ENCODE assay signal across 12 cellular contexts in genomic region chr20:45320948-45321595, GRCh38. TPM values are rescaled to one million over a fixed set of nuclear protein-coding genes. Genes with fewer than 3 reads are reported as not detected.
DNase-seq lines count a peak whose midpoint lies in the region; ATAC-seq, FAIRE-seq and TF ChIP-seq lines count a peak whose summit lies in the region.
"Had no signal": no experiment of that assay in that cellular context is flagged by ENCODE, and none has a peak within 500 bp of the region (broad histone marks: within the 10 kb centered on the region; RNA-seq: fewer than 3 reads in every experiment).

No MANE protein-coding gene starts in this region.

- no peaks in the 10 kb centered on the region for H3K9me3 ChIP-seq in CD4-positive, CD25-positive, alpha-beta regulatory T cell (ENCODE audit: control insufficient read depth in 2 of 2, low read length in 2 of 2)

- ATAC-seq in CD4-positive, CD25-positive, alpha-beta regulatory T cell (ENCODE audit: low read depth in 2 of 2) = peak; percentile 58 to 66
- peak; percentile 49 for ATAC-seq in GM19397 (IDR thresholded peaks at IDR 0.05; ENCODE audit: unreplicated experiment)
- peak; percentile 43 for ATAC-seq in activated naive CD8-positive, alpha-beta T cell treated with anti-CD3 and anti-CD28 coated beads, Interleukin-2, amount 10 ng/mL, durations not matched to agents 7 days and 5 days (ENCODE audit: low read depth)
- no peak for ATAC-seq in HG03025 (IDR thresholded peaks at IDR 0.05; ENCODE audit: low FRiP score, unreplicated experiment)

- peak overlapping the region; percentile 63 to 78 (median 72) for H3K27ac Mint-ChIP-seq in CD4-positive, CD25-positive, alpha-beta regulatory T cell
- peak overlapping the region; percentile 84 for H3K27ac Mint-ChIP-seq in activated naive CD8-positive, alpha-beta T cell treated with anti-CD3 and anti-CD28 coated beads, Interleukin-2, amount 10 ng/mL, durations not matched to agents 7 days and 5 days
- H3K27ac Mint-ChIP-seq: neural progenitor cell had no signal

- no peaks in the 10 kb centered on the region for H3K36me3 Mint-ChIP-seq in CD4-positive, CD25-positive, alpha-beta regulatory T cell
- H3K36me3 Mint-ChIP-seq in activated naive CD8-positive, alpha-beta T cell treated with anti-CD3 and anti-CD28 coated beads, Interleukin-2, amount 10 ng/mL, durations not matched to agents 7 days and 5 days = peaks cover 2% of the 10 kb centered on the region
- H3K36me3 Mint-ChIP-seq: neural progenitor cell had no signal

- peaks cover 5% of the 10 kb centered on the region for H3K27me3 Mint-ChIP-seq in CD4-positive, CD25-positive, alpha-beta regulatory T cell
- peaks cover 6% of the 10 kb centered on the region for H3K27me3 Mint-ChIP-seq in activated naive CD8-positive, alpha-beta T cell treated with anti-CD3 and anti-CD28 coated beads, Interleukin-2, amount 10 ng/mL, durations not matched to agents 7 days and 5 days

- H3K4me3 Mint-ChIP-seq in CD4-positive, CD25-positive, alpha-beta regulatory T cell = peak overlapping the region in 2 of 4 donors; percentile 15 to 36
- H3K4me3 Mint-ChIP-seq in activated naive CD8-positive, alpha-beta T cell treated with anti-CD3 and anti-CD28 coated beads, Interleukin-2, amount 10 ng/mL, durations not matched to agents 7 days and 5 days = peak overlapping the region; percentile 69
- H3K4me3 Mint-ChIP-seq: neural progenitor cell had no signal

- TF ChIP-seq CTCF in GM13977 (IDR thresholded peaks at IDR 0.05; ENCODE audit: extremely low read depth, insufficient read depth, missing control alignments) = no peak

- DNase-seq in CD4-positive, CD25-positive, alpha-beta regulatory T cell = peak in 2 of 3 donors; percentile 11 to 78
- peak; percentile 77 for DNase-seq in NAMALWA (ENCODE audit: low spot score)
- DNase-seq in activated naive CD8-positive, alpha-beta T cell treated with anti-CD3 and anti-CD28 coated beads, Interleukin-2, amount 10 ng/mL, durations not matched to agents 7 days and 5 days = no peak
- DNase-seq in GM13977 (ENCODE audit: low spot score) = no peak
- no peak for DNase-seq in GM19239 (ENCODE audit: insufficient read length, low spot score)
- DNase-seq in glomerular visceral epithelial cell (ENCODE audit: extremely low spot score) = no peak
- DNase-seq: stimulated activated CD4-positive, alpha-beta T cell treated with anti-CD3 and anti-CD28 coated beads, Interleukin-4, amount 100 ng/mL, for 24 hours had no signal

- H3K27ac ChIP-seq in CD4-positive, CD25-positive, alpha-beta regulatory T cell (ENCODE audit: insufficient read depth, low read length, poor library complexity, severe bottlenecking) = no peak overlapping the region
- H3K27ac ChIP-seq: neural progenitor cell had no signal

- POLR2A ChIA-PET in activated naive CD8-positive, alpha-beta T cell treated with anti-CD3 and anti-CD28 coated beads, Interleukin-2, amount 10 ng/mL, durations not matched to agents 7 days and 5 days (lab: Charles Lee) = interaction anchor here (0.9 to 2.4 kb wide), 4 partner anchors 53 to 470 kb away, joined by 3 to 11 read pairs (median 3); partner anchors contain the start of genes DNTTIP1 and WFDC3

- no peak for FAIRE-seq in GM19239 (lab: Jason Lieb, UNC)

- peaks cover 15% of the 10 kb centered on the region for H3K4me1 ChIP-seq in CD4-positive, CD25-positive, alpha-beta regulatory T cell (ENCODE audit: control insufficient read depth, insufficient read depth, low read length, poor library complexity, severe bottlenecking)

- no peaks in the 10 kb centered on the region for H3K36me3 ChIP-seq in CD4-positive, CD25-positive, alpha-beta regulatory T cell (ENCODE audit: control insufficient read depth, insufficient read depth, low read length)
- H3K36me3 ChIP-seq: neural progenitor cell had no signal

- H3K9me3 Mint-ChIP-seq in CD4-positive, CD25-positive, alpha-beta regulatory T cell = no peaks in the 10 kb centered on the region
- H3K9me3 Mint-ChIP-seq in activated naive CD8-positive, alpha-beta T cell treated with anti-CD3 and anti-CD28 coated beads, Interleukin-2, amount 10 ng/mL, durations not matched to agents 7 days and 5 days = no peaks in the 10 kb centered on the region
- H3K9me3 Mint-ChIP-seq: neural progenitor cell had no signal

- no peaks in the 10 kb centered on the region for H3K27me3 ChIP-seq in CD4-positive, CD25-positive, alpha-beta regulatory T cell (ENCODE audit: control insufficient read depth, insufficient read depth, low read length)
- H3K27me3 ChIP-seq: neural progenitor cell had no signal

- in situ Hi-C loops in GM13977 (cut with MboI; ENCODE audit: low pct_unique_long_range_greater_than_20kb, low sequenced_read_pairs, unreplicated experiment) = no loop called here

- no peak overlapping the region for H3K4me3 ChIP-seq in CD4-positive, CD25-positive, alpha-beta regulatory T cell (ENCODE audit: low read depth, low read length)
- H3K4me3 ChIP-seq: neural progenitor cell had no signal

- H3K4me1 Mint-ChIP-seq in CD4-positive, CD25-positive, alpha-beta regulatory T cell = peaks cover 8 to 27% (median 15%) of the 10 kb centered on the region in 4 donors
- peaks cover 34% of the 10 kb centered on the region for H3K4me1 Mint-ChIP-seq in activated naive CD8-positive, alpha-beta T cell treated with anti-CD3 and anti-CD28 coated beads, Interleukin-2, amount 10 ng/mL, durations not matched to agents 7 days and 5 days

RNA-seq across cellular contexts. Expression of gene MATN4, which starts 13.0 kb away (rescaled TPM):
- not detected for total RNA-seq in CD4-positive, CD25-positive, alpha-beta regulatory T cell
- polyA plus RNA-seq in CD4-positive, CD25-positive, alpha-beta regulatory T cell = under 1 TPM in 1 of 4 donors, not detected in 3; 0.10 TPM
- total RNA-seq in activated naive CD8-positive, alpha-beta T cell treated with anti-CD3 and anti-CD28 coated beads, Interleukin-2, amount 10 ng/mL, durations not matched to agents 7 days and 5 days = under 1 TPM; 0.14 to 0.30 TPM
- total RNA-seq: cerebellum, NCI-H460 had no signal

RNA-seq across cellular contexts. Expression of gene RBPJL, which starts 14.4 kb away (rescaled TPM):
- not detected for total RNA-seq in CD4-positive, CD25-positive, alpha-beta regulatory T cell
- polyA plus RNA-seq in CD4-positive, CD25-positive, alpha-beta regulatory T cell = not detected
- not detected for total RNA-seq in activated naive CD8-positive, alpha-beta T cell treated with anti-CD3 and anti-CD28 coated beads, Interleukin-2, amount 10 ng/mL, durations not matched to agents 7 days and 5 days
- total RNA-seq: cerebellum, NCI-H460 had no signal

RNA-seq across cellular contexts. Expression of gene SDC4, which starts 27.2 kb away (rescaled TPM):
- total RNA-seq in CD4-positive, CD25-positive, alpha-beta regulatory T cell = 8.2 TPM
- 1 to 10 TPM; 2.2 to 6.3 (median 3.7) TPM for polyA plus RNA-seq in CD4-positive, CD25-positive, alpha-beta regulatory T cell
- 1 to 10 TPM; 7.0 to 7.1 TPM for total RNA-seq in activated naive CD8-positive, alpha-beta T cell treated with anti-CD3 and anti-CD28 coated beads, Interleukin-2, amount 10 ng/mL, durations not matched to agents 7 days and 5 days

RNA-seq across cellular contexts. Expression of gene SYS1, which starts 41.9 kb away (rescaled TPM):
- total RNA-seq in CD4-positive, CD25-positive, alpha-beta regulatory T cell = 94.2 TPM
- polyA plus RNA-seq in CD4-positive, CD25-positive, alpha-beta regulatory T cell = 10 to 100 TPM; 38.4 to 54.3 (median 42.0) TPM
- 10 to 100 TPM; 34.9 to 38.6 TPM for total RNA-seq in activated naive CD8-positive, alpha-beta T cell treated with anti-CD3 and anti-CD28 coated beads, Interleukin-2, amount 10 ng/mL, durations not matched to agents 7 days and 5 days

RNA-seq across cellular contexts. Expression of gene TP53TG5, which starts 57.1 kb away (rescaled TPM):
- not detected for total RNA-seq in CD4-positive, CD25-positive, alpha-beta regulatory T cell
- under 1 TPM; 0.18 to 0.56 (median 0.23) TPM for polyA plus RNA-seq in CD4-positive, CD25-positive, alpha-beta regulatory T cell
- not detected for total RNA-seq in activated naive CD8-positive, alpha-beta T cell treated with anti-CD3 and anti-CD28 coated beads, Interleukin-2, amount 10 ng/mL, durations not matched to agents 7 days and 5 days
- total RNA-seq: cerebellum, NCI-H460 had no signal

Comparison
In these comparisons a context has a peak if more than half of its experiments do, and no peak if none do; other contexts are left out.
1. DNase-seq: peak in CD4-positive, CD25-positive, alpha-beta regulatory T cell (2 of 3) and NAMALWA (single experiment); none in activated naive CD8-positive, alpha-beta T cell treated with anti-CD3 and anti-CD28 coated beads, Interleukin-2, amount 10 ng/mL, durations not matched to agents 7 days and 5 days (single experiment), GM13977 (single experiment), GM19239 (single experiment) and glomerular visceral epithelial cell (single experiment).